8 cellular contexts compared by ENCODE assay signal in the genomic region with DNA sequence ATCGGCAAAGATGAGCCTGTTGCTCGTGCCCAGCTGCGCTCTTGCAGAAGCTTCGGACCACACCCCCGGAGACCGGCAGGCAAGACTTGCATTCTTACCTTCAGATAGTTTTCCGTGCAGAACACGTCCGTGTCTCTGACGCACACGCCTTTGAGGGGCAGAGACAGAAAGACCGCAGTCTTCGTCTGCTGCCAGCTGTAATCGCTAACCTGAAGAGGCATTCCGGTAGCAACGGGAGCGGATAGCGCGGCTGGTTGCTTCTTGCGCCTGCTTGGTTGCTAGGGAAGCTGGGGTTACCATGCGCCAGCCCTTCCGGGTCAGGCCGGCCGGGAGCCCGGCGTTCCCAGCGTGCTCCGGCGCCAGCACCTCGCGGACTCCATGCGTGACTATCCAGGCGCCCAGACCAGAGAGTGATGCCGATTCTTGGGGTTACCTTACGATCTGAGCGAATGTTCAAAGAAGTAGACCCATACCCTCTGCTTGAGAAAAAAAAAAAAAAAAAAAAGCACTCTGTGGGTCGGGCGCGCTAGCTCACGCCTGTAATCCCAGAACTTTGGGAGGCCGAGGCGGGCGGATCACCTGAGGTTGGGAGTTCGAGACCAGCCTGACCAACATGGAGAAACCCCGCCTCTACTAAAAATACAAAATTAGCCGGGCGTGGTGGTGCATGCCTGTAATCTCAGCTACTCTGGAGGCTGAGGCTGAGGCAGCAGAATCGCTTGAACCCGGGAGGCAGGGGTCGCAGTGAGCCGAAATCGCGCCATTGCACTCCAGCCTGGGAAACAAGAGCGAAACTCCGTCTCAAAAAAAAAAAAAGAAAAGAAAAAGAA. TPM values are rescaled to one million over a fixed set of nuclear protein-coding genes. Genes with fewer than 3 reads are reported as not detected.
DNase-seq lines count a peak whose midpoint lies in the region; ATAC-seq and TF ChIP-seq lines count a peak whose summit lies in the region.
"Not testable (repeated sequence)": the region's sequence is repeated elsewhere in the genome, so short reads cannot be mapped to it uniquely, and the experiment has no call there.

No MANE protein-coding gene starts in this region.

- peak; percentile 84 for DNase-seq in AG10803 (ENCODE audit: low read depth)
- peak; percentile 51 to 82 for DNase-seq in NCI-H446 (lab: John Stamatoyannopoulos, UW)
- DNase-seq in activated CD4-positive, alpha-beta T cell treated with anti-CD3 and anti-CD28 coated beads for 1 hour, result peak; percentile 54
- DNase-seq in cerebellum (ENCODE audit: low spot score), result peak; percentile 79
- peak; percentile 80 for DNase-seq in kidney epithelial cell (ENCODE audit: low read depth)
- DNase-seq in stimulated activated CD4-positive, alpha-beta T cell treated with anti-CD3 and anti-CD28 coated beads, Interleukin-12 subunit alpha, Interleukin-12 subunit beta, amount 100 ng/mL, for 48 hours (ENCODE audit: low read depth in 2 of 3, low spot score in 1 of 3), result peak; percentile 57 to 67 (median 62)

- not testable (repeated sequence) for H3K36me3 ChIP-seq in kidney epithelial cell (ENCODE audit: control insufficient read depth, insufficient read depth, low read length)

- not testable (repeated sequence) for TF ChIP-seq CTCF in AG10803 (conservative IDR thresholded peaks at IDR 0.05; ENCODE audit: low read length); kidney epithelial cell (IDR thresholded peaks at IDR 0.05; ENCODE audit: insufficient read depth, low read length, poor library complexity, severe bottlenecking)

- H3K27me3 ChIP-seq in kidney epithelial cell (ENCODE audit: control insufficient read depth, insufficient read depth, low read length), result not testable (repeated sequence)

- H3K4me3 ChIP-seq in AG10803 (ENCODE audit: low read length) (peak overlapping the region; percentile 77), kidney epithelial cell (ENCODE audit: low read depth, low read length) (peak overlapping the region; percentile 60)

- peak; percentile 99 for ATAC-seq in GM19035 (IDR thresholded peaks at IDR 0.05; ENCODE audit: unreplicated experiment)
- ATAC-seq in HG03175 (IDR thresholded peaks at IDR 0.05; ENCODE audit: unreplicated experiment), result peak; percentile 97

RNA-seq across cellular contexts. Expression of a gene that starts 9.7 kb away (rescaled TPM):
- total RNA-seq in cerebellum, result 10.1 TPM
- 6.0 and 6.5 TPM in 2 replicates for total RNA-seq in kidney epithelial cell

Comparison
In these comparisons a context has a peak if more than half of its experiments do, and no peak if none do; other contexts are left out.
1. Peak in every context shown above with its lines: DNase-seq, ATAC-seq and H3K4me3 ChIP-seq.